In the genomic region with DNA sequence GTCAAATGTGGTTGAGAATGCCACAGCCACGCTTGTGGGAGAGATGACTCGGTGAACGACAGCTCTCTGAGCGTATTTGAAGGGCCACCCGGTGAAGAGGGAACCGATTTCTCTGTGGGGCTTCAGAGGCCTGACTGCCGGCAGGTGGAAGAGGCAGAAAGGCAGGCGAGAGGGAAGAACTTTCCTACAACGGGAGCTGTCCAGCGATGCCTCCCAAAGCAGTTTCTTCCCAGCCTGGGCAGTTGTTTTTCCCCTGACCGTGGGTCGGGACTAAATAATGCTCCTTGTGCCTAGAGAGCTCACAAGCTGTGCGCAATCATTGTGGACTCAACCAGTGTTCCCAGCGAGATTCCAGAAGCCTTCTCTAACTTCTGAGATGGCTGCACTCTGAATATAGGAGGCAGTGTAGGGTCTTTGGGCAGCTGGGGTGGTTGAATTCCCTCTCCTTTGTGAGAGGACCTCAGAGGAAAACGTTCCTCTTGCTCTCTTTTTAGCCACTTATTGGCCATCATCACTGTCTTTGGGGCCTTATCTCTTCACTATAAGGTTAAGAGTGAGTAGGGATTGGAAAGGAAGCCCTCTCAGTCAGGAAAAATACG, we compare ENCODE assay signal across 8 cellular contexts. TPM values are rescaled to one million over a fixed set of nuclear protein-coding genes. Genes with fewer than 3 reads are reported as not detected.
A peak's percentile ranks its signal among the peaks of the same experiment; 100 is the strongest.
DNase-seq lines count a peak whose midpoint lies in the region; ATAC-seq, FAIRE-seq and TF ChIP-seq lines count a peak whose summit lies in the region.

No MANE protein-coding gene starts in this region.

- ATAC-seq in HG03025 (IDR thresholded peaks at IDR 0.05; ENCODE audit: low FRiP score, unreplicated experiment): peak; percentile 1

- peak overlapping the region; percentile 83 for H3K4me3 ChIP-seq in epithelial cell of esophagus (ENCODE audit: low read length)

- no peak for TF ChIP-seq CTCF in epithelial cell of esophagus (IDR thresholded peaks at IDR 0.05; ENCODE audit: insufficient read depth, low read depth, low read length, missing control alignments)

- in situ Hi-C loops in SK-MEL-5 (cut with HindIII; ENCODE audit: low pct_unique_long_range_greater_than_20kb, low sequenced_read_pairs): no loop called here

- no peak for FAIRE-seq in urothelium cell line (lab: Jason Lieb, UNC)

- DNase-seq in NCI-H2107 treated with DMSO at 0.1 percent for 48 hours (lab: John Stamatoyannopoulos, UW; ENCODE audit: unreplicated experiment): peak; percentile 62
- no peak for DNase-seq in NCI-H2107 (lab: John Stamatoyannopoulos, UW)
- peak; percentile 4 for DNase-seq in SK-MEL-5 (ENCODE audit: low read depth, low spot score)
- peak; percentile 61 for DNase-seq in epithelial cell of esophagus (ENCODE audit: low read depth)
- DNase-seq in midbrain (lab: John Stamatoyannopoulos, UW): peak; percentile 40
- peak; percentile 47 for DNase-seq in urothelium cell line (ENCODE audit: low spot score)
- no peak for DNase-seq in SKM-1 treated with dmso at 0.1 percent for 144 hours (lab: John Stamatoyannopoulos, UW; ENCODE audit: unreplicated experiment)

RNA-seq across cellular contexts. Expression of a gene that starts 0.7 kb away (rescaled TPM):
- 163 and 167 TPM in 2 replicates for total RNA-seq in SK-MEL-5 (2014; rRNA removed; shearing (Covaris generic))
- 145 and 174 TPM in 2 replicates for polyA plus RNA-seq in SK-MEL-5 (2015; cell fraction: cytosol; rRNA removed)
- polyA plus RNA-seq in SK-MEL-5 (2015; cell fraction: nucleus; rRNA removed): 17.7 and 37.0 TPM in 2 replicates

Comparison
In these comparisons a context has a peak if more than half of its experiments do, and no peak if none do; other contexts are left out.
1. DNase-seq: peak in NCI-H2107 treated with DMSO at 0.1 percent for 48 hours (single experiment), SK-MEL-5 (single experiment), epithelial cell of esophagus (single experiment), midbrain (single experiment) and urothelium cell line (single experiment); none in NCI-H2107 (single experiment) and SKM-1 treated with dmso at 0.1 percent for 144 hours (single experiment).